In the genomic region with DNA sequence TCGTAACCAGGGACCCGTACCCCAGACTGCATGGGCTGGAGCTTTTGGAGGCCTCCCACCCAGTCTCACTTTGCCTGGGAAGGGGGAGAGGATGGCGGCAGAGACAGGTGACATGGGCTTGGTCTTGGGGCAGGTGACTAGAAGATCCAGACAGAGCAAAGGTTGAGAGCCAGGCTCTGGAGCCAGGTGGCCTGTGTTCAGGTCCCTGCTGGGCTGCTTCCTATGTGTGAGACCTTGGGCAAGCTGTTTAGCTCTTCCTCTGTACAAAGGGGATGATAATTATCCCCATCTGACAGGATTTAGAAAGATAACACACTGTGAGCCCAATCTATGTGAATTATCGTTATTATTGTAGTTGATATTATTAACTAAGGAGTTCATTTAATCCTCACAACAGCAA, we compare ENCODE assay signal across 13 cellular contexts. TPM values are rescaled to one million over a fixed set of nuclear protein-coding genes. Genes with fewer than 3 reads are reported as not detected.
DNase-seq lines count a peak whose midpoint lies in the region; ATAC-seq and TF ChIP-seq lines count a peak whose summit lies in the region.
"Had no signal": no experiment of that assay in that cellular context is flagged by ENCODE, and none has a peak within 500 bp of the region (broad histone marks: within the 10 kb centered on the region; RNA-seq: fewer than 3 reads in every experiment).

No MANE protein-coding gene starts in this region.

- H3K27ac ChIP-seq in A673 (ENCODE audit: low read depth, low read length, poor library complexity, severe bottlenecking) (peak overlapping the region; percentile 16), PC-3 (ENCODE audit: low read length) (peak overlapping the region; percentile 33; the same call in 1 of the 2 replicates), esophagus squamous epithelium (peak overlapping the region; percentile 93 to 99 (median 98)), psoas muscle (peak overlapping the region; percentile 53)
- H3K27ac ChIP-seq: colonic mucosa had no signal

- peaks cover 40% of the 10 kb centered on the region for H3K4me1 ChIP-seq in A673 (ENCODE audit: insufficient read depth, low read length, poor library complexity, severe bottlenecking)
- H3K4me1 ChIP-seq in PC-3 (ENCODE audit: insufficient read depth, low read length) = peaks cover 52% of the 10 kb centered on the region
- H3K4me1 ChIP-seq in esophagus squamous epithelium = peaks cover 69 to 98% (median 80%) of the 10 kb centered on the region in 3 donors
- H3K4me1 ChIP-seq in psoas muscle = peaks cover 67% of the 10 kb centered on the region

- H3K36me3 ChIP-seq in A673 (ENCODE audit: insufficient read depth, low read length, poor library complexity, severe bottlenecking) (no peaks in the 10 kb centered on the region), PC-3 (ENCODE audit: low read depth, low read length) (no peaks in the 10 kb centered on the region), esophagus squamous epithelium (peaks cover 0 to 5% (median 0%) of the 10 kb centered on the region in 3 donors), psoas muscle (ENCODE audit: insufficient read depth in 1 of 2, low read depth in 1 of 2) (peaks cover 0 to 13% of the 10 kb centered on the region in 2 donors)
- H3K36me3 ChIP-seq: colonic mucosa, transverse colon had no signal

- peaks cover 9 to 16% of the 10 kb centered on the region in 2 donors for H3K4me1 Mint-ChIP-seq in natural killer cell

- H3K27ac Mint-ChIP-seq in natural killer cell = no peak overlapping the region

- ATAC-seq in PC-3 = no peak
- ATAC-seq in psoas muscle = no peak
- ATAC-seq in left colon = no peak
- ATAC-seq in natural killer cell = no peak
- ATAC-seq in HG03095 (IDR thresholded peaks at IDR 0.05; ENCODE audit: unreplicated experiment) = no peak

- intact Hi-C loops in A673 (cut with micrococcal nuclease; ENCODE audit: unreplicated experiment) = no loop called here
- intact Hi-C loops in PC-3 (cut with micrococcal nuclease) = no loop called here
- intact Hi-C loops in esophagus squamous epithelium (cut with DNase I) = no loop called here
- intact Hi-C loops in psoas muscle (cut with DNase I) = loop anchor here in 1 of 2 donors (5.0 kb wide), 1 partner anchor 45 kb away; no protein-coding TSS in a partner anchor
- intact Hi-C loops in left colon (cut with DNase I, micrococcal nuclease) = no loop called here
- intact Hi-C loops in natural killer cell (cut with micrococcal nuclease) = no loop called here

- H3K9ac ChIP-seq in PC-3 (ENCODE audit: low read length) = no peak overlapping the region

- H3K4me2 ChIP-seq in PC-3 (ENCODE audit: low read length) = peak overlapping the region; percentile 20; the same call in 1 of the 2 replicates

- TF ChIP-seq CTCF in A673 (conservative IDR thresholded peaks at IDR 0.05; ENCODE audit: low read depth, low read length) = no peak
- TF ChIP-seq CTCF in PC-3 (conservative IDR thresholded peaks at IDR 0.05; ENCODE audit: low read depth, low read length) = no peak
- TF ChIP-seq CTCF in esophagus squamous epithelium (IDR thresholded peaks at IDR 0.05) = no peak
- TF ChIP-seq CTCF in psoas muscle (IDR thresholded peaks at IDR 0.05) = no peak
- no peak for TF ChIP-seq CTCF in natural killer cell (IDR thresholded peaks at IDR 0.05)

- no peaks in the 10 kb centered on the region for H3K9me2 ChIP-seq in PC-3 (replicated peaks; ENCODE audit: low read length)

- H3K4me3 ChIP-seq in A673 (ENCODE audit: low read depth, low read length, poor library complexity, severe bottlenecking) (no peak overlapping the region), PC-3 (ENCODE audit: low read length) (no peak overlapping the region), esophagus squamous epithelium (no peak overlapping the region), psoas muscle (no peak overlapping the region)
- H3K4me3 ChIP-seq: colonic mucosa, transverse colon had no signal

- H3K36me3 Mint-ChIP-seq in natural killer cell = no peaks in the 10 kb centered on the region

- H3K27me3 ChIP-seq in A673 (replicated peaks; ENCODE audit: insufficient read depth, low read depth, low read length, poor library complexity) (no peaks in the 10 kb centered on the region), PC-3 (ENCODE audit: low read length) (no peaks in the 10 kb centered on the region), esophagus squamous epithelium (no peaks in the 10 kb centered on the region), psoas muscle (ENCODE audit: insufficient read depth in 3 of 3, low read length in 2 of 3) (no peaks in the 10 kb centered on the region)
- H3K27me3 ChIP-seq: colonic mucosa, transverse colon had no signal

- peaks cover 35% of the 10 kb centered on the region for H4K20me1 ChIP-seq in PC-3 (ENCODE audit: low read length)

- H3K4me3 Mint-ChIP-seq in natural killer cell = no peak overlapping the region

- BruUV-seq in A673 (replicated peaks; lab: Mats Ljungman, UMichigan) (no TSS peak), PC-3 (replicated peaks; lab: Mats Ljungman, UMichigan) (no TSS peak)

- H2AFZ ChIP-seq in PC-3 (ENCODE audit: low read length) = no peak overlapping the region

- TF ChIP-seq POLR2A in esophagus squamous epithelium (IDR thresholded peaks at IDR 0.05) = no peak

- peaks cover 0 to 18% of the 10 kb centered on the region in 2 donors for H3K27me3 Mint-ChIP-seq in natural killer cell (ENCODE audit: low read depth in 2 of 2)

- CTCF ChIA-PET in A673 (lab: Charles Lee) (no interaction called here), PC-3 (lab: Charles Lee) (no interaction called here)

- 30 to 67% methylated on average over 1 to 4 of the region's 4 CpGs for WGBS in esophagus squamous epithelium, 2 donors
- 81 to 85% (median 84%) methylated on average over 4 of the region's 4 CpGs for WGBS in psoas muscle, 3 donors

- POLR2A ChIA-PET in A673 (lab: Charles Lee; ENCODE audit: low non-redundant PET) = no interaction called here
- POLR2A ChIA-PET in PC-3 (lab: Charles Lee; ENCODE audit: unreplicated experiment) = no interaction called here

- peaks cover 88% of the 10 kb centered on the region for H3K79me2 ChIP-seq in PC-3 (ENCODE audit: low read length)

- DNase-seq in A673 (ENCODE audit: low spot score) (no peak), PC-3 (no peak), esophagus squamous epithelium (lab: John Stamatoyannopoulos, UW) (no peak), psoas muscle (no peak), left colon (no peak), natural killer cell (no peak), glomerular visceral epithelial cell (ENCODE audit: extremely low spot score) (no peak)
- DNase-seq: activated CD4-positive, alpha-beta T cell treated with anti-CD3 and anti-CD28 coated beads, Interleukin-2, amount 50 U/mL, for 1 hour; colonic mucosa; KG1; NCI-H1930; transverse colon had no signal

- no peaks in the 10 kb centered on the region for H3F3A ChIP-seq in PC-3 (ENCODE audit: low read length, unreplicated experiment)

- H3K9me3 Mint-ChIP-seq in natural killer cell = no peaks in the 10 kb centered on the region

- H3K9me3 ChIP-seq in A673 (ENCODE audit: low read depth, low read length, poor library complexity, severe bottlenecking) = no peaks in the 10 kb centered on the region
- H3K9me3 ChIP-seq in PC-3 (ENCODE audit: low read length) = no peaks in the 10 kb centered on the region
- H3K9me3 ChIP-seq in esophagus squamous epithelium = no peaks in the 10 kb centered on the region
- no peaks in the 10 kb centered on the region for H3K9me3 ChIP-seq in psoas muscle
- H3K9me3 ChIP-seq: colonic mucosa, transverse colon had no signal

RNA-seq across cellular contexts. Expression of gene NDST1, which starts 16.1 kb away (rescaled TPM):
- 44.0 and 46.7 TPM in 2 replicates for total RNA-seq in A673 (2021)
- 42.6 and 46.1 TPM in 2 replicates for total RNA-seq in PC-3 (2014; rRNA removed)
- 100 to 1,000 TPM in 3 of 4 donors, 10 to 100 TPM in 1; 76.5 to 205 (median 118) TPM for total RNA-seq in esophagus squamous epithelium
- total RNA-seq in psoas muscle = 10 to 100 TPM; 30.1 to 40.2 (median 36.6) TPM
- polyA plus RNA-seq in psoas muscle = 10 to 100 TPM; 11.0 to 22.5 (median 13.2) TPM
- total RNA-seq in left colon = 10 to 100 TPM; 63.5 to 73.9 TPM
- 10 to 100 TPM in 1 of 3 donors, 1 to 10 TPM in 2; 2.8 to 12.3 (median 4.3) TPM for total RNA-seq in natural killer cell

RNA-seq across cellular contexts. Expression of gene RPS14, which starts 42.3 kb away (rescaled TPM):
- total RNA-seq in A673 (2021) = 1,789 and 1,909 TPM in 2 replicates
- total RNA-seq in PC-3 (2014; rRNA removed) = 2,005 and 2,031 TPM in 2 replicates
- 1,000 to 10,000 TPM; 1,098 to 4,026 (median 2,484) TPM for total RNA-seq in esophagus squamous epithelium
- 1,000 to 10,000 TPM in 3 of 4 donors, 100 to 1,000 TPM in 1; 977 to 1,443 (median 1,285) TPM for total RNA-seq in psoas muscle
- 1,000 to 10,000 TPM; 1,999 to 3,049 (median 2,406) TPM for polyA plus RNA-seq in psoas muscle
- total RNA-seq in left colon = 1,000 to 10,000 TPM; 1,685 to 1,991 TPM
- 1,000 to 10,000 TPM; 1,744 to 2,278 (median 2,016) TPM for total RNA-seq in natural killer cell

Comparison
In these comparisons a context has a peak if more than half of its experiments do, and no peak if none do; other contexts are left out.
1. H3K27ac ChIP-seq: peak in every context shown above with its lines; median percentile 98 in esophagus squamous epithelium; 53 in psoas muscle; 33 in PC-3; 16 in A673.